ENCODE assay signal across 8 cellular contexts in genomic region chr11:40293655-40294342, GRCh38.
A peak's percentile ranks its signal among the peaks of the same experiment; 100 is the strongest.
DNase-seq lines count a peak whose midpoint lies in the region; TF ChIP-seq lines count a peak whose summit lies in the region.

No MANE protein-coding gene starts in this region.

- peak; percentile 95 for TF ChIP-seq CTCF in kidney epithelial cell (IDR thresholded peaks at IDR 0.05; ENCODE audit: insufficient read depth, low read length, poor library complexity, severe bottlenecking)

- peak overlapping the region; percentile 55; the same call in 1 of the 2 replicates for H3K27ac ChIP-seq in SK-N-MC
- H3K27ac ChIP-seq in cingulate gyrus (ENCODE audit: low read depth, low read length) = peak overlapping the region; percentile 93

- peak overlapping the region; percentile 42 for H3K9ac ChIP-seq in SK-N-MC (ENCODE audit: insufficient read length)

- H3K9me3 ChIP-seq in SK-N-MC (ENCODE audit: low read depth, low read length) = no peaks in the 10 kb centered on the region

- no peaks in the 10 kb centered on the region for H3K27me3 ChIP-seq in kidney epithelial cell (ENCODE audit: control insufficient read depth, insufficient read depth, low read length)

- no peaks in the 10 kb centered on the region for H3K36me3 ChIP-seq in SK-N-MC (ENCODE audit: insufficient read depth, low read length)
- no peaks in the 10 kb centered on the region for H3K36me3 ChIP-seq in kidney epithelial cell (ENCODE audit: control insufficient read depth, insufficient read depth, low read length)

- peak overlapping the region; percentile 80 for H3K4me3 ChIP-seq in SK-N-MC
- peak overlapping the region; percentile 58 for H3K4me3 ChIP-seq in kidney epithelial cell (ENCODE audit: low read depth, low read length)

- peak; percentile 62 for DNase-seq in activated effector memory CD4-positive, alpha-beta T cell treated with anti-CD3 and anti-CD28 coated beads, Interleukin-2, amount 50 U/mL, for 16 hours
- no peak for DNase-seq in activated effector memory CD4-positive, alpha-beta T cell treated with Interleukin-2 at 50 U/mL for 16 hours
- peak; percentile 19 for DNase-seq in HCEC 1CT
- DNase-seq in LoVo (ENCODE audit: low spot score) = peak; percentile 24
- peak; percentile 86 for DNase-seq in SK-N-MC (ENCODE audit: low read depth, low spot score)
- peak; percentile 82 for DNase-seq in kidney epithelial cell (ENCODE audit: low read depth)
- DNase-seq in stimulated activated CD4-positive, alpha-beta T cell treated with anti-CD3 and anti-CD28 coated beads, Interleukin-15, amount 100 ng/mL, for 24 hours = peak; percentile 43
